Comparison of ENCODE assay signal across 1 cellular context in the genomic region with DNA sequence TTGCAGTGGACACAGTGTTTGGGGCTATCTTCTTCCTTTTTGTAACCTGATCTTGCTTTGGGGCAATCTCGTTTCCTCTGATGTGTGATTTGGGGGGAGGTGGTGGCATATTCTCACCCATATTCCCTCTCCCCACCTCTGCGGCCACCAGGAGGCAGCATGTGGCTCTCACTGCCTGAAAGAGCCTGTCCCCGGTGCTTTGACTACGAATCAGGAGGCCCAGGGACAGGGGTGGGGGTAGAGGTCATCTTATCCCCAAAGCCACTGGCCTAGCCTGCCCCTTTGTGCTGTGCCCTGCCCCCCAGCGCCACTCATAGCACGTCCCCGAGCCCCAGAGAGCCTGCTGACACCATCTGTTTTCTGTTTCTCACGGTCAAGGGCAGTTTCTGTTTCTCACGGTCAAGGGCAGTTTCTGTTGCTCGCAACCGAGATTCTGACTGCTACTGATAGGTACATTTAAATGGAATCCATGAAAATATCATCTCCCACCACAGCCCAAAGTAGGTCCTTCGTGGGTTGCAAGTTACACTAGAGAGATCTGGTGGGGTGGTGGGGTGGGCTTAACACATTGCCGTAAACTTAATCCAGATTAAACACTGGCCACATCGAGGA.
TF ChIP-seq lines count a peak whose summit lies in the region.

No MANE protein-coding gene starts in this region.

TF ChIP-seq in SK-N-SH, 30 proteins besides CTCF, POLR2A, EP300 and RAD21 (continued from another document):
- TF ChIP-seq PBX3 (IDR thresholded peaks at IDR 0.05) (no peak), GATA2 (CRISPR knock-in tag; IDR thresholded peaks at IDR 0.05) (no peak), MAX (IDR thresholded peaks at IDR 0.05; ENCODE audit: low read depth) (no peak), TAF1 (IDR thresholded peaks at IDR 0.05; ENCODE audit: borderline replicate concordance, low read depth, low read length) (no peak), MXI1 (IDR thresholded peaks at IDR 0.05; ENCODE audit: low read depth, low read length) (no peak), USF2 (IDR thresholded peaks at IDR 0.05; ENCODE audit: borderline replicate concordance, low read depth, low read length) (no peak), TCF12 (IDR thresholded peaks at IDR 0.05) (no peak), TEAD4 (IDR thresholded peaks at IDR 0.05; ENCODE audit: borderline replicate concordance, insufficient read depth) (no peak)
- TF ChIP-seq, protein P1, sequence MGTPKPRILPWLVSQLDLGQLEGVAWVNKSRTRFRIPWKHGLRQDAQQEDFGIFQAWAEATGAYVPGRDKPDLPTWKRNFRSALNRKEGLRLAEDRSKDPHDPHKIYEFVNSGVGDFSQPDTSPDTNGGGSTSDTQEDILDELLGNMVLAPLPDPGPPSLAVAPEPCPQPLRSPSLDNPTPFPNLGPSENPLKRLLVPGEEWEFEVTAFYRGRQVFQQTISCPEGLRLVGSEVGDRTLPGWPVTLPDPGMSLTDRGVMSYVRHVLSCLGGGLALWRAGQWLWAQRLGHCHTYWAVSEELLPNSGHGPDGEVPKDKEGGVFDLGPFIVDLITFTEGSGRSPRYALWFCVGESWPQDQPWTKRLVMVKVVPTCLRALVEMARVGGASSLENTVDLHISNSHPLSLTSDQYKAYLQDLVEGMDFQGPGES (IDR thresholded peaks at IDR 0.05; ENCODE audit: low read depth, low read length): no peak
